ENCODE assay signal across 17 cellular contexts in genomic region chr11:19933801-19934488, GRCh38.
DNase-seq lines count a peak whose midpoint lies in the region; ATAC-seq and TF ChIP-seq lines count a peak whose summit lies in the region.
"Had no signal": no experiment of that assay in that cellular context is flagged by ENCODE, and none has a peak within 500 bp of the region (broad histone marks: within the 10 kb centered on the region; RNA-seq: fewer than 3 reads in every experiment).

No MANE protein-coding gene starts in this region.

- no peaks in the 10 kb centered on the region for H3K36me3 Mint-ChIP-seq in Calu3 (ENCODE audit: insufficient read depth, unreplicated experiment)
- H3K36me3 Mint-ChIP-seq in WTC11, result peaks cover 6% of the 10 kb centered on the region
- H3K36me3 Mint-ChIP-seq in activated CD4-positive, alpha-beta memory T cell treated with anti-CD3 and anti-CD28 coated beads, Interleukin-2, amount 10 ng/mL, durations not matched to agents 7 days and 5 days (ENCODE audit: low read depth), result no peaks in the 10 kb centered on the region
- no peaks in the 10 kb centered on the region for H3K36me3 Mint-ChIP-seq in CD4-positive, alpha-beta T cell (ENCODE audit: low read depth)
- H3K36me3 Mint-ChIP-seq: CD4-positive, CD25-positive, alpha-beta regulatory T cell had no signal

- H3K9me3 Mint-ChIP-seq in Calu3 (ENCODE audit: low read depth, unreplicated experiment), result no peaks in the 10 kb centered on the region
- H3K9me3 Mint-ChIP-seq in WTC11, result no peaks in the 10 kb centered on the region
- H3K9me3 Mint-ChIP-seq in activated CD4-positive, alpha-beta memory T cell treated with anti-CD3 and anti-CD28 coated beads, Interleukin-2, amount 10 ng/mL, durations not matched to agents 7 days and 5 days, result no peaks in the 10 kb centered on the region
- no peaks in the 10 kb centered on the region for H3K9me3 Mint-ChIP-seq in CD4-positive, alpha-beta T cell

- CTCF ChIA-PET in Calu3 (lab: Charles Lee), result no interaction called here
- CTCF ChIA-PET in WTC11 (lab: Charles Lee), result interaction anchor here (0.5 to 3.3 kb wide), 4 partner anchors 28 to 719 kb away, joined by 3 to 10 read pairs (median 4); no protein-coding TSS in a partner anchor
- CTCF ChIA-PET in activated CD4-positive, alpha-beta memory T cell treated with anti-CD3 and anti-CD28 coated beads, Interleukin-2, amount 10 ng/mL, durations not matched to agents 7 days and 5 days (lab: Charles Lee), result interaction anchor here (2.1 kb wide), 1 partner anchor 18 kb away, joined by 6 read pairs; no protein-coding TSS in a partner anchor
- CTCF ChIA-PET in CD4-positive, alpha-beta T cell (lab: Charles Lee), result no interaction called here

- POLR2A ChIA-PET in WTC11 (lab: Charles Lee), result no interaction called here
- POLR2A ChIA-PET in activated CD4-positive, alpha-beta memory T cell treated with anti-CD3 and anti-CD28 coated beads, Interleukin-2, amount 10 ng/mL, durations not matched to agents 7 days and 5 days (lab: Charles Lee), result no interaction called here
- POLR2A ChIA-PET in CD4-positive, alpha-beta T cell (lab: Charles Lee), result no interaction called here

- H3K27ac Mint-ChIP-seq in Calu3 (ENCODE audit: unreplicated experiment) (no peak overlapping the region), WTC11 (peak overlapping the region; percentile 86)
- no peak overlapping the region for H3K27ac Mint-ChIP-seq in activated CD4-positive, alpha-beta memory T cell treated with anti-CD3 and anti-CD28 coated beads, Interleukin-2, amount 10 ng/mL, durations not matched to agents 7 days and 5 days
- H3K27ac Mint-ChIP-seq in CD4-positive, alpha-beta T cell, result no peak overlapping the region
- H3K27ac Mint-ChIP-seq: B cell; CD4-positive, CD25-positive, alpha-beta regulatory T cell had no signal

- no peak overlapping the region for H3K4me3 Mint-ChIP-seq in Calu3 (ENCODE audit: low read depth, unreplicated experiment)
- no peak overlapping the region for H3K4me3 Mint-ChIP-seq in WTC11
- no peak overlapping the region for H3K4me3 Mint-ChIP-seq in activated CD4-positive, alpha-beta memory T cell treated with anti-CD3 and anti-CD28 coated beads, Interleukin-2, amount 10 ng/mL, durations not matched to agents 7 days and 5 days
- no peak overlapping the region for H3K4me3 Mint-ChIP-seq in CD4-positive, alpha-beta T cell
- H3K4me3 Mint-ChIP-seq: B cell; CD4-positive, CD25-positive, alpha-beta regulatory T cell had no signal

- H3K27me3 Mint-ChIP-seq in Calu3 (ENCODE audit: unreplicated experiment), result no peaks in the 10 kb centered on the region
- no peaks in the 10 kb centered on the region for H3K27me3 Mint-ChIP-seq in WTC11 (ENCODE audit: low read depth)
- peaks cover 3% of the 10 kb centered on the region for H3K27me3 Mint-ChIP-seq in activated CD4-positive, alpha-beta memory T cell treated with anti-CD3 and anti-CD28 coated beads, Interleukin-2, amount 10 ng/mL, durations not matched to agents 7 days and 5 days
- no peaks in the 10 kb centered on the region for H3K27me3 Mint-ChIP-seq in CD4-positive, alpha-beta T cell
- H3K27me3 Mint-ChIP-seq: CD4-positive, CD25-positive, alpha-beta regulatory T cell had no signal

- H3K27ac ChIP-seq in CD4-positive, alpha-beta T cell (ENCODE audit: low read depth, low read length), result no peak overlapping the region

- no peak for TF ChIP-seq CTCF in Calu3 (IDR thresholded peaks at IDR 0.05; ENCODE audit: unreplicated experiment)
- TF ChIP-seq CTCF in WTC11 (IDR thresholded peaks at IDR 0.05), result no peak
- no peak for TF ChIP-seq CTCF in fibroblast of the aortic adventitia (IDR thresholded peaks at IDR 0.05; ENCODE audit: insufficient read depth, low read length)
- TF ChIP-seq CTCF in CD4-positive, alpha-beta T cell (IDR thresholded peaks at IDR 0.05), result no peak

- peaks cover 16% of the 10 kb centered on the region for H3K4me1 Mint-ChIP-seq in Calu3 (ENCODE audit: low read depth, unreplicated experiment)
- H3K4me1 Mint-ChIP-seq in WTC11, result peaks cover 14% of the 10 kb centered on the region
- H3K4me1 Mint-ChIP-seq in activated CD4-positive, alpha-beta memory T cell treated with anti-CD3 and anti-CD28 coated beads, Interleukin-2, amount 10 ng/mL, durations not matched to agents 7 days and 5 days, result no peaks in the 10 kb centered on the region
- H3K4me1 Mint-ChIP-seq in CD4-positive, alpha-beta T cell (ENCODE audit: low read depth), result no peaks in the 10 kb centered on the region

- intact Hi-C loops in Calu3 (cut with micrococcal nuclease; ENCODE audit: unreplicated experiment), result no loop called here
- intact Hi-C loops in CD4-positive, alpha-beta T cell (cut with DNase I, micrococcal nuclease), result no loop called here

- ATAC-seq in WTC11 (no peak), GM21528 (IDR thresholded peaks at IDR 0.05; ENCODE audit: low FRiP score, unreplicated experiment) (no peak)
- no peak for ATAC-seq in CD4-positive, alpha-beta T cell (ENCODE audit: poor library complexity)
- ATAC-seq: HCT116 had no signal

- in situ Hi-C loops in G401 (cut with HindIII; ENCODE audit: low sequenced_read_pairs), result no loop called here

- no peaks in the 10 kb centered on the region for H3K27me3 ChIP-seq in skeletal muscle satellite cell (ENCODE audit: control insufficient read depth, insufficient read depth, low read length)
- H3K27me3 ChIP-seq in CD4-positive, alpha-beta T cell (ENCODE audit: control insufficient read depth, insufficient read depth, low read length), result no peaks in the 10 kb centered on the region

- TSS peak; percentile 26 for BruUV-seq in Calu3 (replicated peaks; lab: Mats Ljungman, UMichigan)

- peak overlapping the region; percentile 13 for H3K4me3 ChIP-seq in fibroblast of the aortic adventitia (ENCODE audit: low read depth, low read length)
- H3K4me3 ChIP-seq in skeletal muscle satellite cell (ENCODE audit: low read length), result no peak overlapping the region
- H3K4me3 ChIP-seq: PC-9 had no signal

- peaks cover 61% of the 10 kb centered on the region for H3K36me3 ChIP-seq in skeletal muscle satellite cell (ENCODE audit: insufficient read depth, low read length)

- DNase-seq in Calu3, result no peak
- DNase-seq in WTC11 (ENCODE audit: low spot score), result no peak
- no peak for DNase-seq in fibroblast of the aortic adventitia (ENCODE audit: low read depth)
- no peak for DNase-seq in activated CD4-positive, alpha-beta memory T cell treated with anti-CD3 and anti-CD28 coated beads, Interleukin-2, amount 10 ng/mL, durations not matched to agents 7 days and 5 days
- no peak for DNase-seq in G401 (ENCODE audit: low spot score)
- no peak for DNase-seq in CD4-positive, alpha-beta T cell
- DNase-seq: CD4-positive, CD25-positive, alpha-beta regulatory T cell; DMS53; KG1; NCI-H1436 treated with DMSO at 0.1 percent for 48 hours; NCI-H2029 treated with DMSO at 0.1 percent for 48 hours; NCI-H510A treated with DMSO at 0.1 percent for 48 hours; PC-9 had no signal

- H3K4me1 ChIP-seq in skeletal muscle satellite cell (ENCODE audit: control insufficient read depth, insufficient read depth, low read length), result peaks cover 62% of the 10 kb centered on the region

- H3K4me2 ChIP-seq in skeletal muscle satellite cell (ENCODE audit: low read length), result no peak overlapping the region
- H3K4me2 ChIP-seq: PC-9 had no signal

- H3K9me3 ChIP-seq in skeletal muscle satellite cell (replicated peaks; ENCODE audit: low read length), result no peaks in the 10 kb centered on the region
- H3K9me3 ChIP-seq in CD4-positive, alpha-beta T cell (ENCODE audit: control insufficient read depth, low read length), result no peaks in the 10 kb centered on the region

- peak overlapping the region; percentile 2 for H3K9ac ChIP-seq in skeletal muscle satellite cell (ENCODE audit: low read depth, low read length)

TF ChIP-seq in WTC11, 78 proteins besides CTCF, POLR2A, EP300 and RAD21 (continues in another document):
- TF ChIP-seq STAT6 (CRISPR knock-in tag; conservative IDR thresholded peaks at IDR 0.05; ENCODE audit: low read depth) (no peak), TEAD1 (CRISPR knock-in tag; IDR thresholded peaks at IDR 0.05) (no peak), JUN (CRISPR knock-in tag; IDR thresholded peaks at IDR 0.05) (no peak)

Comparison
In these comparisons a context has a peak if more than half of its experiments do, and no peak if none do; other contexts are left out.
1. CTCF ChIA-PET loops: an anchor here in WTC11 (0.5 to 3.3 kb wide) and activated CD4-positive, alpha-beta memory T cell treated with anti-CD3 and anti-CD28 coated beads, Interleukin-2, amount 10 ng/mL, durations not matched to agents 7 days and 5 days (2.1 kb wide); none called in Calu3 and CD4-positive, alpha-beta T cell.